ENCODE assay signal across 1 cellular context in the genomic region with DNA sequence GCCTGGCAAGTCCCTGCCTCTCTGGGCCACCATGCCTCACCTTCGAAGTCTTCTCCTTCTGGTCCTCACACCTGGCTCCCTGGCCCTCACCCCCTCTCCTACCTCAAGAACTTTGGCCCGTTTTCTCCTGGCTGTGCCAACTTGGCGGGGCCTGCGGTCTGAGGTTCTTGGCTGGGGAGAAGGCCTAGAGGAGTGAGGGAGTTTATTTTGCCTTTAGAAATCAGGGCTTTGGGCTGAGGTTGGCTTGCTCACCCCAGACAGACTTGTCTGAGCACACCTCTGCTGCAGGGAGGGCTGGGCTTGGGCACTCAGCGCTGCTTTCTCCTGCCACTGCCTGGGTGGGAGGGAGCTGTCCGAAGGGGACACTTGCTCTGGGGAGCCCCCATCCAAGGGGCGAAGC.
TF ChIP-seq lines count a peak whose summit lies in the region.

No MANE protein-coding gene starts in this region.

TF ChIP-seq in IMR-90, 13 proteins besides CTCF, POLR2A, EP300 and RAD21:
- TF ChIP-seq MAFK (IDR thresholded peaks at IDR 0.05; ENCODE audit: low read depth, low read length) (no peak), CEBPB (IDR thresholded peaks at IDR 0.05; ENCODE audit: low read depth, low read length) (no peak), NFE2L2 (IDR thresholded peaks at IDR 0.05; ENCODE audit: low read depth, low read length) (no peak), SMC3 (IDR thresholded peaks at IDR 0.05; ENCODE audit: low read depth, low read length) (no peak), MXI1 (IDR thresholded peaks at IDR 0.05; ENCODE audit: borderline replicate concordance, low read depth, low read length) (no peak), FOS (IDR thresholded peaks at IDR 0.05; ENCODE audit: low read depth, low read length) (no peak), BHLHE40 (IDR thresholded peaks at IDR 0.05; ENCODE audit: low read depth, low read length) (no peak), RFX5 (IDR thresholded peaks at IDR 0.05; ENCODE audit: low read depth, low read length) (no peak), RCOR1 (IDR thresholded peaks at IDR 0.05; ENCODE audit: insufficient replicate concordance, low read length) (no peak)
- TF ChIP-seq, protein P1, sequence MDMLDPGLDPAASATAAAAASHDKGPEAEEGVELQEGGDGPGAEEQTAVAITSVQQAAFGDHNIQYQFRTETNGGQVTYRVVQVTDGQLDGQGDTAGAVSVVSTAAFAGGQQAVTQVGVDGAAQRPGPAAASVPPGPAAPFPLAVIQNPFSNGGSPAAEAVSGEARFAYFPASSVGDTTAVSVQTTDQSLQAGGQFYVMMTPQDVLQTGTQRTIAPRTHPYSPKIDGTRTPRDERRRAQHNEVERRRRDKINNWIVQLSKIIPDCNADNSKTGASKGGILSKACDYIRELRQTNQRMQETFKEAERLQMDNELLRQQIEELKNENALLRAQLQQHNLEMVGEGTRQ (IDR thresholded peaks at IDR 0.05; ENCODE audit: low read depth, low read length): no peak
